Comparison of ENCODE assay signal across 8 cellular contexts in the genomic region with DNA sequence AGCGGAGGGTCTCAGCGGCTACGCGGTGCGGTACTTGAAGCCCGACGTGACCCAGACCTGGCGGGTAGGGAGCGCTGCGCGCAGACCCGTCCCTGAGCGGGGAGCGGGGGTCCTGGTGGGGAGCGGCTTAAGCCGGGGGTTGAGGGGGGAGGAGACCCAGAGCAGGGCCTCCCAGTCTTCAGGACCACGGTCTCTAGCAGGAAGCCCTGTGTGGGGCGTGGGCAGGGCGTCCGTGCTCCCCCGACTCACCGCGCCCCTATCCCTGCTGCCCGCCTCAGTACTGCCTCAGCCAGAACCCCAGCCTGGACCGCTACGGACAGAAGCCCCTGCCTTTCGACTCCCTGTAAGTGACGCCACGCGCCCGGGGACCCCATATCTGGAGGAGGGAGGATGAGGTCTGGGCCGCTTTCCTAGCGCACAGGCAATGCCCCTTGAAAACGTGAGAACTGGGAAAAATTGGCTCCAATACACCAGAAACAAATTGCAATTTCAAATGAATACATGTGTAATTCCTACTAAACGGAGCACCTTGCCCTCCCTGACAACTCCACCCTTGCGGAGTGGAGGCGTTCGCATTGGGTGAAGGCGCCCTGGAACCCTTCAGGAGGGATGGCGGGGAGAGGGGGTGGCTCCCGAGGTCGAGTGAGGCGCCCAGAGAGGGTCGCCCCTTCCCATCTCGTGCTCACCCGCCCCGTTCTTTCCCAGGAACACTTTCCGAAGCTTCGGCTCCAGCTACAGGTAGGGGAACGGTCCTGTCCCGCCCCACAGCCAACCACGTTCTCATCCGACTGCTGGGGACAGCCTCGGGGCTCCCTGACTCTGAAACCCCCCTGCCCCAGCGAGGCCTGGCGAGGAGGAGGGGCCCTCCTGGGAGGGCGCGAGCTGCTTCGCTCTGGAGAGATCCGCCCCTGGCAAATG. TPM values are rescaled to one million over a fixed set of nuclear protein-coding genes. Genes with fewer than 3 reads are reported as not detected.
A peak's percentile ranks its signal among the peaks of the same experiment; 100 is the strongest.
DNase-seq lines count a peak whose midpoint lies in the region; ATAC-seq, FAIRE-seq and TF ChIP-seq lines count a peak whose summit lies in the region.

No MANE protein-coding gene starts in this region.

- no TSS peak for BruUV-seq in HepG2 (replicated peaks; lab: Mats Ljungman, UMichigan)

- no peaks in the 10 kb centered on the region for H4K20me1 ChIP-seq in HepG2 (ENCODE audit: insufficient read depth, low read length)

- no peak for FAIRE-seq in HepG2 (lab: Jason Lieb, UNC)

- WGBS in HepG2 (ENCODE audit: low lambda C conversion rate), result 27% methylated on average over 39 of the region's 60 CpGs
- WGBS in thymus, result 26% methylated on average over 60 of the region's 60 CpGs

- DNase-seq in Right ventricle myocardium inferior (ENCODE audit: missing footprints) (no peak), cardiac septum (ENCODE audit: low spot score) (no peak), astrocyte of the spinal cord (ENCODE audit: low read depth, low spot score) (no peak), HepG2 (ENCODE audit: low spot score) (no peak), DMS 273 (lab: John Stamatoyannopoulos, UW; ENCODE audit: unreplicated experiment) (no peak)

- in situ Hi-C loops in astrocyte of the spinal cord (cut with HindIII; ENCODE audit: low sequenced_read_pairs), result no loop called here
- in situ Hi-C loops in HepG2 (cut with HindIII; ENCODE audit: extremely low pct_ligation_motif_present, low pct_unique_long_range_greater_than_20kb), result no loop called here

- TF ChIP-seq POLR2A in HepG2 (IDR thresholded peaks at IDR 0.05; ENCODE audit: insufficient read depth in 1 of 2, low read depth in 2 of 2, low read length in 2 of 2), result no peak

- no peaks in the 10 kb centered on the region for H3K9me3 ChIP-seq in HepG2 (ENCODE audit: low read length)
- H3K9me3 ChIP-seq in thymus (ENCODE audit: control insufficient read depth), result no peaks in the 10 kb centered on the region

- H3K36me3 ChIP-seq in HepG2 (replicated peaks in 1 of 2; ENCODE audit: control insufficient read depth in 1 of 2, insufficient read depth in 2 of 2, low read length in 2 of 2) (no peaks in the 10 kb centered on the region), thymus (ENCODE audit: control insufficient read depth, insufficient read depth) (no peaks in the 10 kb centered on the region)

- POLR2A ChIA-PET in HepG2 (lab: Yijun Ruan, JAX), result no interaction called here

- intact Hi-C loops in Right ventricle myocardium inferior (cut with DNase I), result loop anchor here (5.0 kb wide), 1 partner anchor 48 kb away; no protein-coding TSS in a partner anchor
- intact Hi-C loops in cardiac septum (cut with DNase I), result loop anchor here (5.0 to 10.0 kb wide), 2 partner anchors 48 to 181 kb away; partner anchors contain the start of gene KIFC3
- intact Hi-C loops in HepG2 (cut with micrococcal nuclease; ENCODE audit: unreplicated experiment), result no loop called here

- H3K4me3 ChIP-seq in astrocyte of the spinal cord (ENCODE audit: low read depth, low read length) (peak overlapping the region; percentile 57), HepG2 (replicated peaks in 1 of 3; ENCODE audit: insufficient read depth in 1 of 3, low read depth in 2 of 3, low read length in 3 of 3) (peak overlapping the region; percentile 33 to 51 (median 34); a peak in 4 of 6 replicates), thymus (ENCODE audit: low read length) (peak overlapping the region; percentile 60)

- H3K27me3 ChIP-seq in HepG2 (ENCODE audit: control insufficient read depth in 1 of 2, insufficient read depth in 2 of 2, low read length in 2 of 2), result peaks cover 3 to 41% of the 10 kb centered on the region in 2 experiments; a peak in 3 of 5 replicates
- H3K27me3 ChIP-seq in thymus (ENCODE audit: control insufficient read depth, insufficient read depth), result peaks cover 16% of the 10 kb centered on the region

- H3K27ac ChIP-seq in HepG2 (ENCODE audit: extremely low read length, insufficient read depth, low read length) (no peak overlapping the region), thymus (ENCODE audit: low read depth) (no peak overlapping the region)

- no peak for TF ChIP-seq CTCF in astrocyte of the spinal cord (IDR thresholded peaks at IDR 0.05; ENCODE audit: low read depth, low read length)
- no peak for TF ChIP-seq CTCF in HepG2 (CRISPR knock-in tag; IDR thresholded peaks at IDR 0.05)

- peak overlapping the region; percentile 58 for H3K4me2 ChIP-seq in HepG2 (ENCODE audit: low read depth, low read length)

- H3K79me2 ChIP-seq in HepG2 (ENCODE audit: insufficient read depth, low read length), result no peaks in the 10 kb centered on the region

- H3K9ac ChIP-seq in HepG2 (ENCODE audit: insufficient read depth, low read depth, low read length), result no peak overlapping the region

- TF ChIP-seq EP300 in HepG2 (IDR thresholded peaks at IDR 0.05; ENCODE audit: low read depth in 2 of 2, low read length in 2 of 2), result no peak
- TF ChIP-seq EP300 in HepG2 (CRISPR knock-in tag; IDR thresholded peaks at IDR 0.05; ENCODE audit: borderline replicate concordance), result no peak

- CTCF ChIA-PET in HepG2 (lab: Yijun Ruan, JAX; ENCODE audit: low intra/inter-chr PET ratio, low total read pairs), result no interaction called here

- H3K4me1 ChIP-seq in HepG2 (ENCODE audit: insufficient read depth, low read length) (peaks cover 25% of the 10 kb centered on the region), thymus (ENCODE audit: control insufficient read depth, insufficient read depth, low read length) (peaks cover 7% of the 10 kb centered on the region)

- no peak overlapping the region for H2AFZ ChIP-seq in HepG2 (ENCODE audit: low read length)

- no peak for TF ChIP-seq RAD21 in HepG2 (CRISPR knock-in tag; IDR thresholded peaks at IDR 0.05)

- ATAC-seq in Right ventricle myocardium inferior (peak; percentile 36), HepG2 (peak; percentile 51), HG03139 (IDR thresholded peaks at IDR 0.05; ENCODE audit: unreplicated experiment) (no peak), GM19395 (IDR thresholded peaks at IDR 0.05; ENCODE audit: unreplicated experiment) (no peak)

RNA-seq across cellular contexts. Expression of gene CNGB1, which starts 14.5 kb away (rescaled TPM):
- total RNA-seq in Right ventricle myocardium inferior (not detected), cardiac septum (not detected), HepG2 (2016; rRNA removed; fragmentation: Illumina TruSeq; extraction: Trizol) (0.02 and 0.03 TPM in 2 replicates)
- not detected in 2 replicates for total RNA-seq in HepG2 (2016; cell fraction: cytosol; rRNA removed; fragmentation: Illumina TruSeq; extraction: Trizol; ENCODE audit: low read depth)
- total RNA-seq in HepG2 (2016; cell fraction: insoluble cytoplasmic fraction; rRNA removed; fragmentation: Illumina TruSeq; extraction: Trizol), result 0.03 and 0.09 TPM in 2 replicates
- 0.53 TPM in 1 of 2 replicates, not detected in the other for total RNA-seq in HepG2 (2016; cell fraction: membrane; rRNA removed; fragmentation: Illumina TruSeq; extraction: Trizol)
- total RNA-seq in HepG2 (2016; cell fraction: nucleus; rRNA removed; fragmentation: Illumina TruSeq; extraction: Trizol), result not detected in 2 replicates
- polyA plus RNA-seq in HepG2 (2011; rRNA removed) (0.15 and 0.29 TPM in 2 replicates), thymus (0.43 TPM)
- polyA plus RNA-seq in HepG2 (2011; cell fraction: cytosol; rRNA removed), result 0.15 and 0.33 TPM in 2 replicates
- 0.08 and 0.38 TPM in 2 replicates for polyA plus RNA-seq in HepG2 (2011; cell fraction: nucleus; rRNA removed)
- 0.08 and 0.84 TPM in 2 replicates for polyA plus RNA-seq in HepG2 (2012)
- polyA plus RNA-seq in HepG2 (2016; cell fraction: cytosol; fragmentation: Illumina TruSeq; extraction: Trizol; ENCODE audit: low read depth), result 0.09 and 0.19 TPM in 2 replicates
- 0.05 TPM in 1 of 2 replicates, not detected in the other for polyA plus RNA-seq in HepG2 (2016; cell fraction: insoluble cytoplasmic fraction; fragmentation: Illumina TruSeq; extraction: Trizol; ENCODE audit: low read depth)
- not detected in 2 replicates for polyA plus RNA-seq in HepG2 (2016; cell fraction: membrane; fragmentation: Illumina TruSeq; extraction: Trizol; ENCODE audit: low read depth)
- not detected in 2 replicates for polyA plus RNA-seq in HepG2 (2016; cell fraction: nucleus; fragmentation: Illumina TruSeq; extraction: Trizol; ENCODE audit: insufficient read depth, low read depth)
- polyA minus RNA-seq in HepG2 (2011; rRNA and poly(A)+ RNA removed; ENCODE audit: low replicate concordance), result 4.0 and 16.2 TPM in 2 replicates
- 0.10 TPM in 1 of 2 replicates, not detected in the other for polyA minus RNA-seq in HepG2 (2011; cell fraction: cytosol; rRNA and poly(A)+ RNA removed)
- polyA minus RNA-seq in HepG2 (2011; cell fraction: nucleus; rRNA and poly(A)+ RNA removed), result 0.64 and 1.5 TPM in 2 replicates

RNA-seq across cellular contexts. Expression of gene ZNF319, which starts 15.0 kb away (rescaled TPM):
- total RNA-seq in Right ventricle myocardium inferior (7.0 TPM), cardiac septum (7.2 TPM), HepG2 (2016; rRNA removed; fragmentation: Illumina TruSeq; extraction: Trizol) (3.5 and 3.6 TPM in 2 replicates)
- total RNA-seq in HepG2 (2016; cell fraction: cytosol; rRNA removed; fragmentation: Illumina TruSeq; extraction: Trizol; ENCODE audit: low read depth), result 0.51 and 0.88 TPM in 2 replicates
- total RNA-seq in HepG2 (2016; cell fraction: insoluble cytoplasmic fraction; rRNA removed; fragmentation: Illumina TruSeq; extraction: Trizol), result 3.1 and 3.2 TPM in 2 replicates
- total RNA-seq in HepG2 (2016; cell fraction: membrane; rRNA removed; fragmentation: Illumina TruSeq; extraction: Trizol), result 2.3 and 2.7 TPM in 2 replicates
- 3.0 and 3.7 TPM in 2 replicates for total RNA-seq in HepG2 (2016; cell fraction: nucleus; rRNA removed; fragmentation: Illumina TruSeq; extraction: Trizol)
- polyA plus RNA-seq in HepG2 (2011; rRNA removed) (2.4 and 5.2 TPM in 2 replicates), thymus (6.9 TPM)
- polyA plus RNA-seq in HepG2 (2011; cell fraction: cytosol; rRNA removed), result 2.9 and 3.1 TPM in 2 replicates
- polyA plus RNA-seq in HepG2 (2011; cell fraction: nucleus; rRNA removed), result 7.2 and 8.1 TPM in 2 replicates
- 2.2 and 4.4 TPM in 2 replicates for polyA plus RNA-seq in HepG2 (2012)
- polyA plus RNA-seq in HepG2 (2016; cell fraction: cytosol; fragmentation: Illumina TruSeq; extraction: Trizol; ENCODE audit: low read depth), result 0.15 and 0.25 TPM in 2 replicates
- 4.6 TPM in 2 replicates for polyA plus RNA-seq in HepG2 (2016; cell fraction: insoluble cytoplasmic fraction; fragmentation: Illumina TruSeq; extraction: Trizol; ENCODE audit: low read depth)
- polyA plus RNA-seq in HepG2 (2016; cell fraction: membrane; fragmentation: Illumina TruSeq; extraction: Trizol; ENCODE audit: low read depth), result 1.0 and 1.3 TPM in 2 replicates
- 5.6 TPM in 2 replicates for polyA plus RNA-seq in HepG2 (2016; cell fraction: nucleus; fragmentation: Illumina TruSeq; extraction: Trizol; ENCODE audit: insufficient read depth, low read depth)
- polyA minus RNA-seq in HepG2 (2011; rRNA and poly(A)+ RNA removed; ENCODE audit: low replicate concordance), result 8.6 and 11.6 TPM in 2 replicates
- polyA minus RNA-seq in HepG2 (2011; cell fraction: cytosol; rRNA and poly(A)+ RNA removed), result 4.9 and 6.1 TPM in 2 replicates
- polyA minus RNA-seq in HepG2 (2011; cell fraction: nucleus; rRNA and poly(A)+ RNA removed), result 4.6 and 5.0 TPM in 2 replicates

RNA-seq across cellular contexts. Expression of gene USB1, which starts 15.7 kb away (rescaled TPM):
- 36.2 TPM for total RNA-seq in Right ventricle myocardium inferior
- 36.0 TPM for total RNA-seq in cardiac septum
- 16.7 and 33.5 TPM in 2 replicates for total RNA-seq in HepG2 (2016; rRNA removed; fragmentation: Illumina TruSeq; extraction: Trizol)
- total RNA-seq in HepG2 (2016; cell fraction: cytosol; rRNA removed; fragmentation: Illumina TruSeq; extraction: Trizol; ENCODE audit: low read depth), result 11.1 and 11.2 TPM in 2 replicates
- 17.4 and 32.4 TPM in 2 replicates for total RNA-seq in HepG2 (2016; cell fraction: insoluble cytoplasmic fraction; rRNA removed; fragmentation: Illumina TruSeq; extraction: Trizol)
- 47.5 and 49.4 TPM in 2 replicates for total RNA-seq in HepG2 (2016; cell fraction: membrane; rRNA removed; fragmentation: Illumina TruSeq; extraction: Trizol)
- 17.8 and 27.0 TPM in 2 replicates for total RNA-seq in HepG2 (2016; cell fraction: nucleus; rRNA removed; fragmentation: Illumina TruSeq; extraction: Trizol)
- 65.4 and 75.9 TPM in 2 replicates for polyA plus RNA-seq in HepG2 (2011; rRNA removed)
- 60.7 and 64.8 TPM in 2 replicates for polyA plus RNA-seq in HepG2 (2011; cell fraction: cytosol; rRNA removed)
- 51.6 and 63.8 TPM in 2 replicates for polyA plus RNA-seq in HepG2 (2011; cell fraction: nucleus; rRNA removed)
- 24.1 and 47.2 TPM in 2 replicates for polyA plus RNA-seq in HepG2 (2012)
- 54.6 and 63.3 TPM in 2 replicates for polyA plus RNA-seq in HepG2 (2016; cell fraction: cytosol; fragmentation: Illumina TruSeq; extraction: Trizol; ENCODE audit: low read depth)
- polyA plus RNA-seq in HepG2 (2016; cell fraction: insoluble cytoplasmic fraction; fragmentation: Illumina TruSeq; extraction: Trizol; ENCODE audit: low read depth), result 76.8 and 103 TPM in 2 replicates
- polyA plus RNA-seq in HepG2 (2016; cell fraction: membrane; fragmentation: Illumina TruSeq; extraction: Trizol; ENCODE audit: low read depth), result 136 and 142 TPM in 2 replicates
- polyA plus RNA-seq in HepG2 (2016; cell fraction: nucleus; fragmentation: Illumina TruSeq; extraction: Trizol; ENCODE audit: insufficient read depth, low read depth), result 62.4 and 62.9 TPM in 2 replicates
- 97.4 and 101 TPM in 2 replicates for polyA minus RNA-seq in HepG2 (2011; rRNA and poly(A)+ RNA removed; ENCODE audit: low replicate concordance)
- 44.2 and 48.1 TPM in 2 replicates for polyA minus RNA-seq in HepG2 (2011; cell fraction: cytosol; rRNA and poly(A)+ RNA removed)
- polyA minus RNA-seq in HepG2 (2011; cell fraction: nucleus; rRNA and poly(A)+ RNA removed), result 30.8 and 37.7 TPM in 2 replicates
- 31.4 TPM for polyA plus RNA-seq in thymus

RNA-seq across cellular contexts. Expression of gene MMP15, which starts 40.1 kb away (rescaled TPM):
- 70.3 TPM for total RNA-seq in Right ventricle myocardium inferior
- 53.5 TPM for total RNA-seq in cardiac septum
- 17.2 and 35.2 TPM in 2 replicates for total RNA-seq in HepG2 (2016; rRNA removed; fragmentation: Illumina TruSeq; extraction: Trizol)
- 3.1 and 4.0 TPM in 2 replicates for total RNA-seq in HepG2 (2016; cell fraction: cytosol; rRNA removed; fragmentation: Illumina TruSeq; extraction: Trizol; ENCODE audit: low read depth)
- 15.2 and 35.5 TPM in 2 replicates for total RNA-seq in HepG2 (2016; cell fraction: insoluble cytoplasmic fraction; rRNA removed; fragmentation: Illumina TruSeq; extraction: Trizol)
- 11.7 and 12.8 TPM in 2 replicates for total RNA-seq in HepG2 (2016; cell fraction: membrane; rRNA removed; fragmentation: Illumina TruSeq; extraction: Trizol)
- total RNA-seq in HepG2 (2016; cell fraction: nucleus; rRNA removed; fragmentation: Illumina TruSeq; extraction: Trizol), result 29.8 and 35.0 TPM in 2 replicates
- polyA plus RNA-seq in HepG2 (2011; rRNA removed), result 44.9 and 65.2 TPM in 2 replicates
- polyA plus RNA-seq in HepG2 (2011; cell fraction: cytosol; rRNA removed), result 48.2 and 63.4 TPM in 2 replicates
- 48.7 and 49.3 TPM in 2 replicates for polyA plus RNA-seq in HepG2 (2011; cell fraction: nucleus; rRNA removed)
- polyA plus RNA-seq in HepG2 (2012), result 31.4 and 52.1 TPM in 2 replicates
- 3.1 and 3.6 TPM in 2 replicates for polyA plus RNA-seq in HepG2 (2016; cell fraction: cytosol; fragmentation: Illumina TruSeq; extraction: Trizol; ENCODE audit: low read depth)
- 20.6 and 24.8 TPM in 2 replicates for polyA plus RNA-seq in HepG2 (2016; cell fraction: insoluble cytoplasmic fraction; fragmentation: Illumina TruSeq; extraction: Trizol; ENCODE audit: low read depth)
- polyA plus RNA-seq in HepG2 (2016; cell fraction: membrane; fragmentation: Illumina TruSeq; extraction: Trizol; ENCODE audit: low read depth), result 9.3 and 9.6 TPM in 2 replicates
- polyA plus RNA-seq in HepG2 (2016; cell fraction: nucleus; fragmentation: Illumina TruSeq; extraction: Trizol; ENCODE audit: insufficient read depth, low read depth), result 59.2 and 61.3 TPM in 2 replicates
- polyA minus RNA-seq in HepG2 (2011; rRNA and poly(A)+ RNA removed; ENCODE audit: low replicate concordance), result 32.1 and 99.8 TPM in 2 replicates
- polyA minus RNA-seq in HepG2 (2011; cell fraction: cytosol; rRNA and poly(A)+ RNA removed), result 50.9 and 56.7 TPM in 2 replicates
- polyA minus RNA-seq in HepG2 (2011; cell fraction: nucleus; rRNA and poly(A)+ RNA removed), result 14.2 and 19.3 TPM in 2 replicates
- polyA plus RNA-seq in thymus, result 1.7 TPM

Comparison
In these comparisons a context has a peak if more than half of its experiments do, and no peak if none do; other contexts are left out.
1. ATAC-seq: peak in Right ventricle myocardium inferior (single experiment) and HepG2 (single experiment); none in HG03139 (single experiment) and GM19395 (single experiment).
2. Peak in every context shown above with its lines, with median percentiles within 50 percentile points of each other: H3K4me3 ChIP-seq.